17 cellular contexts compared by ENCODE assay signal in the genomic region with DNA sequence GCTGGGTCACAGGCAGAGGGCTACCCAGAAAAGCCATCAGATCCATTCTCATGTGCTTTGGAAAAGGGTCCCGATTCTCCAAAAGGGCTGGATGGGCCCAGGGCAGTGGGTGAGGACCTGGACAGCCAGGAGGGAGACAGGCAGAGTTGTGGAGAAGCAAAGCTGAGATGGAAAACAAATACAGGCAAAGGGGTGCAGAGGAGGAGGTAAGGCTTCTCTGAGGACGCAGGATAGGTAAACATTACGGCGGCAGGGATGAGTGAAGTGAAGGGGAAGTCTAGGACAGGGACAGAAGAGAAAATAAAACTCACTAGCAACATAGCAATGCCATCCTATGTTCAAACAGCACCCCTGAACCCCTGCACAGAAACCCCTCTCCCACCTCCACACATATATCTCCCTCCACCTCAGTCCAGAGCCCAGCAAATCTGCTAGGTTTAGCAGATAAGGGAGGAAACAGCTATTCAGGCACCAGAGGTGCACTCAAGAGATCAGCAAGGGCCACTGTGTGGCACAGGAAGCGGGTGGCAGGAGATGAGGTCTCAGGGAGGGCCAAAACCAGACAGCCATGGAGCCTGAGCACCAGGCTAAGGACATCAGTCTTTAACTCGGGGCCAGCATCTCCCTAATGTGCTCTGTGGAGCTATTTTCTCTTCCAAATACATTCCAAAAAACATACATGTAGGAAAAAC. TPM values are rescaled to one million over a fixed set of nuclear protein-coding genes. Genes with fewer than 3 reads are reported as not detected.
A peak's percentile ranks its signal among the peaks of the same experiment; 100 is the strongest.
DNase-seq lines count a peak whose midpoint lies in the region; FAIRE-seq and TF ChIP-seq lines count a peak whose summit lies in the region.
"Had no signal": no experiment of that assay in that cellular context is flagged by ENCODE, and none has a peak within 500 bp of the region (broad histone marks: within the 10 kb centered on the region; RNA-seq: fewer than 3 reads in every experiment).

No MANE protein-coding gene starts in this region.

- no peak overlapping the region for H3K23ac ChIP-seq in neuronal stem cell (ENCODE audit: low read depth, low read length, poor library complexity)
- H3K23ac ChIP-seq in mesenchymal stem cell (ENCODE audit: low read length in 2 of 2): peak overlapping the region in 1 of 2 experiments; percentile 50

- H2BK15ac ChIP-seq in neuronal stem cell (ENCODE audit: low read length): no peak overlapping the region
- H2BK15ac ChIP-seq in mesenchymal stem cell (ENCODE audit: low read depth, poor library complexity, severe bottlenecking): no peak overlapping the region

- peak; percentile 52 for DNase-seq in NCI-H69 (lab: John Stamatoyannopoulos, UW)
- DNase-seq in neuronal stem cell (ENCODE audit: low spot score): no peak
- no peak for DNase-seq in ureter (ENCODE audit: low spot score)
- no peak for DNase-seq in mesenchymal stem cell
- no peak for DNase-seq in activated CD4-positive, CD25-positive, alpha-beta regulatory T cell treated with anti-CD3 and anti-CD28 coated beads, Interleukin-2, amount 50 U/mL, for 72 hours
- DNase-seq: DMS 273 treated with DMSO at 0.1 percent for 48 hours, GF-D8, GOT3, NCI-H2029, NCI-H2171, NCI-H446, NCI-H774 had no signal

- H3K4me2 ChIP-seq in neuronal stem cell (ENCODE audit: insufficient read depth, low read length, poor library complexity, severe bottlenecking): no peak overlapping the region
- no peak overlapping the region for H3K4me2 ChIP-seq in mesenchymal stem cell (ENCODE audit: low read length, poor library complexity, severe bottlenecking)

- H2AK5ac ChIP-seq in neuronal stem cell (ENCODE audit: low read depth, low read length) (no peak overlapping the region), mesenchymal stem cell (ENCODE audit: low read length, severe bottlenecking) (no peak overlapping the region)

- no peaks in the 10 kb centered on the region for H3K27me3 ChIP-seq in neuronal stem cell (ENCODE audit: control insufficient read depth in 3 of 3, insufficient read depth in 3 of 3, low read depth in 1 of 3, low read length in 3 of 3)
- peaks cover 3 to 9% of the 10 kb centered on the region in 2 experiments for H3K27me3 ChIP-seq in mesenchymal stem cell (ENCODE audit: control insufficient read depth in 1 of 2, insufficient read depth in 1 of 2, low read length in 2 of 2)

- H3K14ac ChIP-seq in neuronal stem cell (ENCODE audit: low read length) (no peak overlapping the region), mesenchymal stem cell (ENCODE audit: low read length in 2 of 2) (peak overlapping the region in 1 of 2 experiments; percentile 30)

- FAIRE-seq in islet of Langerhans (lab: Jason Lieb, UNC): peak; percentile 60
- FAIRE-seq: GM12891, HTR-8/SVneo had no signal

- H3K4ac ChIP-seq in neuronal stem cell (ENCODE audit: low read length): no peak overlapping the region
- H3K4ac ChIP-seq in mesenchymal stem cell (ENCODE audit: low read depth in 1 of 2, low read length in 2 of 2): no peak overlapping the region

- H3K9me3 ChIP-seq in neuronal stem cell (replicated peaks in 1 of 2; ENCODE audit: control insufficient read depth in 2 of 2, insufficient read depth in 1 of 2, low read depth in 1 of 2, low read length in 2 of 2): no peaks in the 10 kb centered on the region
- H3K9me3 ChIP-seq in mesenchymal stem cell (ENCODE audit: control insufficient read depth, low read length): no peaks in the 10 kb centered on the region

- H3K79me1 ChIP-seq in neuronal stem cell (ENCODE audit: low read depth, low read length): peaks cover 2% of the 10 kb centered on the region
- H3K79me1 ChIP-seq in mesenchymal stem cell (replicated peaks; ENCODE audit: low read length, poor library complexity, severe bottlenecking): no peaks in the 10 kb centered on the region

- H3K27ac ChIP-seq in 22Rv1 (peak overlapping the region; percentile 19; the same call in 1 of the 2 replicates), neuronal stem cell (replicated peaks; ENCODE audit: low read length) (no peak overlapping the region), mesenchymal stem cell (ENCODE audit: low read length, poor library complexity, severe bottlenecking) (no peak overlapping the region)
- H3K27ac ChIP-seq: HL-60 had no signal

- TF ChIP-seq CTCF in 22Rv1 (IDR thresholded peaks at IDR 0.05): no peak

- H3K4me1 ChIP-seq in neuronal stem cell (ENCODE audit: control insufficient read depth in 2 of 2, insufficient read depth in 1 of 2, low read depth in 1 of 2, low read length in 2 of 2) (peaks cover 3 to 4% of the 10 kb centered on the region in 2 donors), mesenchymal stem cell (ENCODE audit: control insufficient read depth, insufficient read depth, low read depth, low read length) (no peaks in the 10 kb centered on the region)

- no CpG with 5 or more reads among the region's 6 CpGs for WGBS in neuronal stem cell (ENCODE audit: extremely low coverage in 2 of 2, insufficient read length in 2 of 2, insufficient replicate concordance in 1 of 2), 2 donors
- WGBS in mesenchymal stem cell: 74% methylated on average over 5 of the region's 6 CpGs

- H2BK120ac ChIP-seq in neuronal stem cell (ENCODE audit: low read depth, low read length) (no peak overlapping the region), mesenchymal stem cell (ENCODE audit: low read depth, low read length) (no peak overlapping the region)

- no peaks in the 10 kb centered on the region for H3K36me3 ChIP-seq in neuronal stem cell (replicated peaks in 1 of 2; ENCODE audit: control insufficient read depth in 2 of 2, insufficient read depth in 2 of 2, low read length in 2 of 2)
- no peaks in the 10 kb centered on the region for H3K36me3 ChIP-seq in mesenchymal stem cell (ENCODE audit: control insufficient read depth in 1 of 2, insufficient read depth in 2 of 2, low read depth in 1 of 2, low read length in 2 of 2)

- H3K4me3 ChIP-seq in neuronal stem cell (ENCODE audit: low read length in 2 of 2): no peak overlapping the region
- H3K4me3 ChIP-seq in mesenchymal stem cell (ENCODE audit: insufficient read depth in 1 of 2, low read depth in 1 of 2, low read length in 2 of 2): no peak overlapping the region

- H4K8ac ChIP-seq in neuronal stem cell (ENCODE audit: low read depth, low read length) (no peak overlapping the region), mesenchymal stem cell (ENCODE audit: low read length) (no peak overlapping the region)

- H2AFZ ChIP-seq in neuronal stem cell (ENCODE audit: low read length): no peak overlapping the region
- no peak overlapping the region for H2AFZ ChIP-seq in mesenchymal stem cell (ENCODE audit: low read depth, low read length)

- H3K9ac ChIP-seq in neuronal stem cell (ENCODE audit: low read depth, low read length, poor library complexity) (no peak overlapping the region), mesenchymal stem cell (ENCODE audit: low read length) (no peak overlapping the region)

- H4K91ac ChIP-seq in neuronal stem cell (ENCODE audit: low read depth, low read length, poor library complexity) (no peak overlapping the region), mesenchymal stem cell (ENCODE audit: low read length) (no peak overlapping the region)

- H2BK5ac ChIP-seq in neuronal stem cell (ENCODE audit: low read length): no peak overlapping the region
- H2BK5ac ChIP-seq in mesenchymal stem cell (ENCODE audit: low read depth, low read length, poor library complexity, severe bottlenecking): no peak overlapping the region

- H2BK12ac ChIP-seq in neuronal stem cell (ENCODE audit: low read length): no peak overlapping the region
- H2BK12ac ChIP-seq in mesenchymal stem cell (ENCODE audit: low read length in 2 of 2): no peak overlapping the region

- H3K18ac ChIP-seq in neuronal stem cell (ENCODE audit: low read length) (peak overlapping the region; percentile 25), mesenchymal stem cell (ENCODE audit: low read depth in 1 of 2, low read length in 2 of 2) (no peak overlapping the region)

RNA-seq across cellular contexts. Expression of a gene that starts 51.3 kb away (rescaled TPM):
- 14.4 TPM for polyA plus RNA-seq in neuronal stem cell (2013, experiment 1 of 2)
- polyA plus RNA-seq in neuronal stem cell (2013, experiment 2 of 2): 13.8 TPM
- total RNA-seq in ureter: 9.4 TPM
- 1.1 TPM for polyA plus RNA-seq in mesenchymal stem cell (2013, experiment 1 of 2)
- polyA plus RNA-seq in mesenchymal stem cell (2013, experiment 2 of 2): 1.3 TPM
